8 cellular contexts compared by ENCODE assay signal in genomic region chr7:29563590-29564454, GRCh38. TPM values are rescaled to one million over a fixed set of nuclear protein-coding genes. Genes with fewer than 3 reads are reported as not detected.
DNase-seq lines count a peak whose midpoint lies in the region; ATAC-seq and TF ChIP-seq lines count a peak whose summit lies in the region.

Gene PRR15, plus strand, starts transcription at chr7:29563835. Its CDS starts 2,495 bp downstream, at chr7:29566330.

- H3K9me3 Mint-ChIP-seq in activated CD4-positive, alpha-beta T cell treated with anti-CD3 and anti-CD28 coated beads, Interleukin-2, amount 10 ng/mL, durations not matched to agents 24 days and 14 days = peaks cover 5% of the 10 kb centered on the region

- peak; percentile 68 to 83 (median 74) for ATAC-seq in right lobe of liver
- no peak for ATAC-seq in HG02571 (IDR thresholded peaks at IDR 0.05; ENCODE audit: unreplicated experiment)

- TF ChIP-seq POLR2A in right lobe of liver (IDR thresholded peaks at IDR 0.05) = no peak

- H3K36me3 ChIP-seq in colonic mucosa (no peaks in the 10 kb centered on the region), right lobe of liver (no peaks in the 10 kb centered on the region), stomach smooth muscle (ENCODE audit: control insufficient read depth in 2 of 2, insufficient read depth in 2 of 2, low read length in 2 of 2) (no peaks in the 10 kb centered on the region)

- H3K9me3 ChIP-seq in colonic mucosa = no peaks in the 10 kb centered on the region
- H3K9me3 ChIP-seq in right lobe of liver = no peaks in the 10 kb centered on the region
- no peaks in the 10 kb centered on the region for H3K9me3 ChIP-seq in stomach smooth muscle (ENCODE audit: control insufficient read depth in 2 of 2, low read length in 2 of 2)

- no peaks in the 10 kb centered on the region for H3K4me1 ChIP-seq in colonic mucosa
- H3K4me1 ChIP-seq in right lobe of liver = peaks cover 0 to 34% (median 0%) of the 10 kb centered on the region in 4 donors
- H3K4me1 ChIP-seq in stomach smooth muscle (ENCODE audit: control insufficient read depth, insufficient read depth, low read length) = peaks cover 33% of the 10 kb centered on the region

- no peak within 1 kb of the TSS for H3K27ac Mint-ChIP-seq in activated CD4-positive, alpha-beta T cell treated with anti-CD3 and anti-CD28 coated beads, Interleukin-2, amount 10 ng/mL, durations not matched to agents 24 days and 14 days

- WGBS in right lobe of liver (ENCODE audit: insufficient coverage, low coverage, low lambda C conversion rate, missing lambda C conversion rate) = 3% methylated on average over 34 of the region's 70 CpGs

- H3K9ac ChIP-seq in colonic mucosa (ENCODE audit: low read depth in 2 of 2, low read length in 2 of 2) (peak within 1 kb of the TSS; percentile 85 to 98), stomach smooth muscle (ENCODE audit: low read length in 2 of 2) (peak within 1 kb of the TSS in 1 of 2 donors; percentile 36)

- intact Hi-C loops in activated CD4-positive, alpha-beta T cell treated with anti-CD3 and anti-CD28 coated beads, Interleukin-2, amount 10 ng/mL, durations not matched to agents 24 days and 14 days (cut with micrococcal nuclease) = no loop called here
- intact Hi-C loops in colonic mucosa (cut with DNase I) = no loop called here
- intact Hi-C loops in right lobe of liver (cut with DNase I) = no loop called here

- no peaks in the 10 kb centered on the region for H3K27me3 ChIP-seq in colonic mucosa
- no peaks in the 10 kb centered on the region for H3K27me3 ChIP-seq in right lobe of liver
- H3K27me3 ChIP-seq in stomach smooth muscle (ENCODE audit: control insufficient read depth in 1 of 2, insufficient read depth in 2 of 2, low read length in 2 of 2) = peaks cover 29 to 55% of the 10 kb centered on the region in 2 donors

- H3K4me3 Mint-ChIP-seq in activated CD4-positive, alpha-beta T cell treated with anti-CD3 and anti-CD28 coated beads, Interleukin-2, amount 10 ng/mL, durations not matched to agents 24 days and 14 days = peak within 1 kb of the TSS; percentile 85

- TF ChIP-seq CTCF in colonic mucosa (IDR thresholded peaks at IDR 0.05) (no peak), right lobe of liver (IDR thresholded peaks at IDR 0.05) (no peak)

- H3K4me3 ChIP-seq in colonic mucosa (peak within 1 kb of the TSS; percentile 49), right lobe of liver (peak within 1 kb of the TSS; percentile 47 to 53 (median 47)), stomach smooth muscle (ENCODE audit: low read length in 2 of 2) (peak within 1 kb of the TSS; percentile 68 to 77)

- DNase-seq in activated CD4-positive, alpha-beta T cell treated with anti-CD3 and anti-CD28 coated beads, Interleukin-2, amount 10 ng/mL, durations not matched to agents 24 days and 14 days = peak; percentile 61
- no peak for DNase-seq in activated CD4-positive, alpha-beta T cell treated with anti-CD3 and anti-CD28 coated beads for 4 hours
- DNase-seq in NCI-H526 treated with DMSO at 0.1 percent for 48 hours (lab: John Stamatoyannopoulos, UW) (peak; percentile 71), colonic mucosa (peak; percentile 94), right lobe of liver (peak; percentile 49 to 64 (median 60)), globus pallidus (ENCODE audit: low spot score) (no peak)

- peaks cover 8% of the 10 kb centered on the region for H3K4me1 Mint-ChIP-seq in activated CD4-positive, alpha-beta T cell treated with anti-CD3 and anti-CD28 coated beads, Interleukin-2, amount 10 ng/mL, durations not matched to agents 24 days and 14 days

- H3K36me3 Mint-ChIP-seq in activated CD4-positive, alpha-beta T cell treated with anti-CD3 and anti-CD28 coated beads, Interleukin-2, amount 10 ng/mL, durations not matched to agents 24 days and 14 days (ENCODE audit: low read depth) = peaks cover 4% of the 10 kb centered on the region

- H3K27ac ChIP-seq in colonic mucosa (peak within 1 kb of the TSS; percentile 83), right lobe of liver (no peak within 1 kb of the TSS), stomach smooth muscle (ENCODE audit: low read length) (no peak within 1 kb of the TSS)

- H3K27me3 Mint-ChIP-seq in activated CD4-positive, alpha-beta T cell treated with anti-CD3 and anti-CD28 coated beads, Interleukin-2, amount 10 ng/mL, durations not matched to agents 24 days and 14 days = peaks cover 73% of the 10 kb centered on the region

RNA-seq across cellular contexts. Expression of gene PRR15, which starts in this region (rescaled TPM):
- total RNA-seq in activated CD4-positive, alpha-beta T cell treated with anti-CD3 and anti-CD28 coated beads, Interleukin-2, amount 10 ng/mL, durations not matched to agents 24 days and 14 days = not detected in 2 replicates
- total RNA-seq in colonic mucosa = 100 to 1,000 TPM; 129 to 194 TPM
- 1 to 10 TPM in 1 of 6 experiments, under 1 TPM in 2, not detected in 3; 0.18 to 1.3 (median 0.42) TPM for total RNA-seq in right lobe of liver

Comparison
In these comparisons a context has a peak if more than half of its experiments do, and no peak if none do; other contexts are left out.
1. RNA of gene PRR15 (total RNA-seq): 129 to 194 TPM in colonic mucosa; 0.18 to 1.3 TPM in right lobe of liver and not detected in activated CD4-positive, alpha-beta T cell treated with anti-CD3 and anti-CD28 coated beads, Interleukin-2, amount 10 ng/mL, durations not matched to agents 24 days and 14 days; every median in the first group is over 10 times any median in the second.
2. Peak in DNase-seq in activated CD4-positive, alpha-beta T cell treated with anti-CD3 and anti-CD28 coated beads, Interleukin-2, amount 10 ng/mL, durations not matched to agents 24 days and 14 days; RNA of the gene not detected or under 1 TPM.
3. DNase-seq: peak in NCI-H526 treated with DMSO at 0.1 percent for 48 hours (single experiment), colonic mucosa (single experiment) and right lobe of liver (3 of 3); none in activated CD4-positive, alpha-beta T cell treated with anti-CD3 and anti-CD28 coated beads for 4 hours (0 of 2) and globus pallidus (single experiment).
4. Peak in every context shown above with its lines, with median percentiles within 50 percentile points of each other: H3K4me3 ChIP-seq.